ENCODE assay signal across 17 cellular contexts in genomic region chr10:50419756-50420155, GRCh38.
DNase-seq lines count a peak whose midpoint lies in the region; ATAC-seq, FAIRE-seq and TF ChIP-seq lines count a peak whose summit lies in the region.
"Had no signal": no experiment of that assay in that cellular context is flagged by ENCODE, and none has a peak within 500 bp of the region (broad histone marks: within the 10 kb centered on the region; RNA-seq: fewer than 3 reads in every experiment).

No MANE protein-coding gene starts in this region.

- dilution Hi-C loops in endothelial cell of umbilical vein (cut with MboI; ENCODE audit: extremely low pct_ligation_motif_present, low sequenced_read_pairs): no loop called here

- H3K9me3 ChIP-seq in endothelial cell of umbilical vein (replicated peaks; ENCODE audit: control insufficient read depth, insufficient read depth, low read length): no peaks in the 10 kb centered on the region

- no peaks in the 10 kb centered on the region for H3K27me3 Mint-ChIP-seq in activated CD8-positive, alpha-beta memory T cell treated with anti-CD3 and anti-CD28 coated beads, Interleukin-2, amount 10 ng/mL, durations not matched to agents 7 days and 5 days
- peaks cover 3% of the 10 kb centered on the region for H3K27me3 Mint-ChIP-seq in T-helper 2 cell treated with Interferon-gamma antibody and Interleukin-4, amounts not matched to agents 5 μg/mL and 100 μg/mL, for 36 hours (ENCODE audit: low read depth)

- H3K27ac Mint-ChIP-seq in activated CD8-positive, alpha-beta memory T cell treated with anti-CD3 and anti-CD28 coated beads, Interleukin-2, amount 10 ng/mL, durations not matched to agents 7 days and 5 days: peak overlapping the region; percentile 10
- H3K27ac Mint-ChIP-seq in T-helper 2 cell treated with Interferon-gamma antibody and Interleukin-4, amounts not matched to agents 5 μg/mL and 100 μg/mL, for 36 hours: peak overlapping the region; percentile 53
- H3K27ac Mint-ChIP-seq: CD8-positive, alpha-beta T cell; GM23338 had no signal

- TF ChIP-seq POLR2A in endothelial cell of umbilical vein (IDR thresholded peaks at IDR 0.05; ENCODE audit: low read depth, low read length): no peak

- H3K9me3 Mint-ChIP-seq in activated CD8-positive, alpha-beta memory T cell treated with anti-CD3 and anti-CD28 coated beads, Interleukin-2, amount 10 ng/mL, durations not matched to agents 7 days and 5 days (ENCODE audit: low read depth): no peaks in the 10 kb centered on the region
- H3K9me3 Mint-ChIP-seq in T-helper 2 cell treated with Interferon-gamma antibody and Interleukin-4, amounts not matched to agents 5 μg/mL and 100 μg/mL, for 36 hours: no peaks in the 10 kb centered on the region
- H3K9me3 Mint-ChIP-seq: CD8-positive, alpha-beta T cell; GM23338 had no signal

- no peak for TF ChIP-seq CTCF in endothelial cell of umbilical vein (IDR thresholded peaks at IDR 0.05; ENCODE audit: extremely low read depth in 1 of 2, insufficient read depth in 1 of 2, low read depth in 1 of 2, low read length in 2 of 2)

- no peak for FAIRE-seq in endothelial cell of umbilical vein (lab: Jason Lieb, UNC)
- no peak for FAIRE-seq in urothelium cell line (lab: Jason Lieb, UNC)
- FAIRE-seq: G401.6 had no signal

- peaks cover 58% of the 10 kb centered on the region for H3K4me1 Mint-ChIP-seq in activated CD8-positive, alpha-beta memory T cell treated with anti-CD3 and anti-CD28 coated beads, Interleukin-2, amount 10 ng/mL, durations not matched to agents 7 days and 5 days
- H3K4me1 Mint-ChIP-seq in T-helper 2 cell treated with Interferon-gamma antibody and Interleukin-4, amounts not matched to agents 5 μg/mL and 100 μg/mL, for 36 hours (ENCODE audit: low read depth): peaks cover 44% of the 10 kb centered on the region

- intact Hi-C loops in endothelial cell of umbilical vein (cut with micrococcal nuclease): loop anchor here (2.0 kb wide), 2 partner anchors 25 to 93 kb away; no protein-coding TSS in a partner anchor

- POLR2A ChIA-PET in endothelial cell of umbilical vein (lab: Charles Lee): no interaction called here

- H2AFZ ChIP-seq in endothelial cell of umbilical vein (ENCODE audit: low read depth, low read length): no peak overlapping the region
- H2AFZ ChIP-seq: GM23338 had no signal

- no peak overlapping the region for H3K27ac ChIP-seq in endothelial cell of umbilical vein (ENCODE audit: insufficient read depth, low read depth, low read length)

- no peaks in the 10 kb centered on the region for H3K27me3 ChIP-seq in endothelial cell of umbilical vein (ENCODE audit: control insufficient read depth in 2 of 2, insufficient read depth in 2 of 2, low read length in 2 of 2)

- no peak overlapping the region for H3K4me2 ChIP-seq in endothelial cell of umbilical vein (ENCODE audit: insufficient read depth, low read length)
- H3K4me2 ChIP-seq: GM23338 had no signal

- no peak for ATAC-seq in activated CD8-positive, alpha-beta memory T cell treated with anti-CD3 and anti-CD28 coated beads, Interleukin-2, amount 10 ng/mL, durations not matched to agents 7 days and 5 days
- ATAC-seq in HG03565 (IDR thresholded peaks at IDR 0.05; ENCODE audit: unreplicated experiment): no peak
- ATAC-seq: CD8-positive, alpha-beta T cell; GM23338 had no signal

- no peaks in the 10 kb centered on the region for H4K20me1 ChIP-seq in endothelial cell of umbilical vein (replicated peaks; ENCODE audit: control insufficient read depth, extremely low read depth, insufficient read depth, low read length)

- no peak overlapping the region for H3K9ac ChIP-seq in endothelial cell of umbilical vein (replicated peaks; ENCODE audit: extremely low read depth, insufficient read depth, low read length)

- no peaks in the 10 kb centered on the region for H3K9me1 ChIP-seq in endothelial cell of umbilical vein (replicated peaks; ENCODE audit: control insufficient read depth, extremely low read depth, insufficient read depth, low read length)

- DNase-seq in activated CD8-positive, alpha-beta memory T cell treated with anti-CD3 and anti-CD28 coated beads, Interleukin-2, amount 10 ng/mL, durations not matched to agents 7 days and 5 days: no peak
- no peak for DNase-seq in activated CD8-positive, alpha-beta memory T cell treated with anti-CD3 and anti-CD28 coated beads for 24 hours
- DNase-seq in T-helper 2 cell treated with Interferon-gamma antibody and Interleukin-4, amounts not matched to agents 5 μg/mL and 100 μg/mL, for 36 hours (ENCODE audit: low spot score): no peak
- DNase-seq in endothelial cell of umbilical vein (ENCODE audit: low read depth, low spot score): no peak
- DNase-seq in superior temporal gyrus (ENCODE audit: extremely low spot score): peak; percentile 34
- DNase-seq in 8988T: no peak
- DNase-seq in urothelium cell line (ENCODE audit: low spot score): no peak
- DNase-seq: CD8-positive, alpha-beta T cell; DMS79 treated with DMSO at 0.1 percent for 48 hours; KBM-7; NCI-H1436; NCI-H2029 treated with DMSO at 0.1 percent for 48 hours; NCI-H2171 treated with DMSO at 0.1 percent for 48 hours; NCI-H748 treated with DMSO at 0.1 percent for 48 hours had no signal

- CTCF ChIA-PET in activated CD8-positive, alpha-beta memory T cell treated with anti-CD3 and anti-CD28 coated beads, Interleukin-2, amount 10 ng/mL, durations not matched to agents 7 days and 5 days (lab: Charles Lee): interaction anchor here (1.0 to 3.3 kb wide), 13 partner anchors 8 to 120 kb away, joined by 3 to 11 read pairs (median 4); no protein-coding TSS in a partner anchor
- CTCF ChIA-PET in endothelial cell of umbilical vein (lab: Charles Lee): interaction anchor here (1.2 to 5.6 kb wide), 8 partner anchors 24 to 216 kb away, joined by 3 to 68 read pairs (median 6); no protein-coding TSS in a partner anchor

- peaks cover 21% of the 10 kb centered on the region for H3K79me2 ChIP-seq in endothelial cell of umbilical vein (ENCODE audit: control insufficient read depth, insufficient read depth, low read length)

- H3K4me3 Mint-ChIP-seq in activated CD8-positive, alpha-beta memory T cell treated with anti-CD3 and anti-CD28 coated beads, Interleukin-2, amount 10 ng/mL, durations not matched to agents 7 days and 5 days: no peak overlapping the region
- H3K4me3 Mint-ChIP-seq in T-helper 2 cell treated with Interferon-gamma antibody and Interleukin-4, amounts not matched to agents 5 μg/mL and 100 μg/mL, for 36 hours: peak overlapping the region; percentile 9
- H3K4me3 Mint-ChIP-seq: CD8-positive, alpha-beta T cell; GM23338 had no signal

- no peaks in the 10 kb centered on the region for H3K36me3 ChIP-seq in endothelial cell of umbilical vein (ENCODE audit: control insufficient read depth in 2 of 2, extremely low read depth in 1 of 2, insufficient read depth in 2 of 2, low read length in 2 of 2)

- H3K36me3 Mint-ChIP-seq in activated CD8-positive, alpha-beta memory T cell treated with anti-CD3 and anti-CD28 coated beads, Interleukin-2, amount 10 ng/mL, durations not matched to agents 7 days and 5 days: peaks cover 12% of the 10 kb centered on the region
- peaks cover 9% of the 10 kb centered on the region for H3K36me3 Mint-ChIP-seq in T-helper 2 cell treated with Interferon-gamma antibody and Interleukin-4, amounts not matched to agents 5 μg/mL and 100 μg/mL, for 36 hours (ENCODE audit: low read depth)

- H3K4me3 ChIP-seq in endothelial cell of umbilical vein (replicated peaks in 1 of 3; ENCODE audit: insufficient read depth in 1 of 3, low read depth in 1 of 3, low read length in 3 of 3): no peak overlapping the region
- H3K4me3 ChIP-seq: GM23338 had no signal

- BruUV-seq in endothelial cell of umbilical vein (replicated peaks; lab: Mats Ljungman, UMichigan): no TSS peak

- H3K4me1 ChIP-seq in endothelial cell of umbilical vein (ENCODE audit: control insufficient read depth, extremely low read depth, insufficient read depth, low read length): peaks cover 14% of the 10 kb centered on the region

TF ChIP-seq in endothelial cell of umbilical vein, 7 proteins besides CTCF, POLR2A, EP300 and RAD21:
- TF ChIP-seq FOS (IDR thresholded peaks at IDR 0.05; ENCODE audit: borderline replicate concordance, insufficient read depth, low read length): no peak
- TF ChIP-seq GATA2 (IDR thresholded peaks at IDR 0.05; ENCODE audit: insufficient read depth, insufficient read length, low read depth, low read length): peak; percentile 3
- TF ChIP-seq MYC (IDR thresholded peaks at IDR 0.05; ENCODE audit: low read depth, low read length): no peak
- no peak for TF ChIP-seq MAX (IDR thresholded peaks at IDR 0.05; ENCODE audit: insufficient read depth, insufficient read length)
